In the genomic region with DNA sequence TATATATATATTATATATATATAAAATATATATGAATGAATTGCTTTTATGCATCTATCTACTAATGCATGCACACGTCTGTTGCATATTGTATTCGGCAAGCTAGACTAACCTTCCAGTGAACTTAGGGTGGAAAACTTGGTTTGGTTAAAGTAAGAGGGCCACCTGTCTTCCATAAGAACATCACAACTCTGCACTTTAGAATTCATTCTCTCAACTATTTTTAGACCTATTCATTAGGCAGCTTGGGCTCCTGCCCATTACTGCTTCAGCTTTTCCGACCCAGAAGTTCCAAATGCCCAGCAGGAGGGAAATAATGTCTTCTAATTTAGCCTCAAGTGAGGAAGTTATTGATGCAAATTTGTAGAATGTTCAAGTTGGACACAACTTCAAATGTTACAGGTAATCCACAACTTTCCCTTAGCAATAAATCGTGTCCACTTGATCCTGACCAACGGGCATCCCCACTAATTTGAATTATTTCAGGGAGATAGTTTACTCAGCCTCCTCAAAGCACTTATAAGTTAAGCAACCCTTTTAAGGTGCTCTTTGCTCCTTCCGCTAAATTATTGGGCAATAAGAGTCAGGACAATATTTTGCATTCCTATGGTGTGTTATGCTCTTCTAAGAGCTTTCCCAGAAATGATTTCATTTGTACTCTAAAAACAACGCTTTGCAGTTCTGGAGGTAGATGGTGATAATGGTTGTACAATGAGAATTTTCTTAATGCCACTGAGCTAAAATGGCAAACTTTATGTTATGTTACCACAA, we compare ENCODE assay signal across 23 cellular contexts.
"Had no signal": no experiment of that assay in that cellular context is flagged by ENCODE, and none has a peak within 500 bp of the region (broad histone marks: within the 10 kb centered on the region; RNA-seq: fewer than 3 reads in every experiment).

No MANE protein-coding gene starts in this region.

- H3K36me3 ChIP-seq: MG63, Peyer's patch, SJSA1 had no signal

- DNase-seq: activated CD4-positive, alpha-beta T cell treated with anti-CD3 and anti-CD28 coated beads for 4 hours; activated CD8-positive, alpha-beta memory T cell treated with anti-CD3 and anti-CD28 coated beads, Interleukin-2, amount 50 U/mL, for 4 hours; activated CD8-positive, alpha-beta T cell treated with anti-CD3 and anti-CD28 coated beads for 36 hours; activated gamma-delta T cell treated with Interleukin-2 at 50 U/mL for 16 hours; activated naive CD4-positive, alpha-beta T cell treated with anti-CD3 and anti-CD28 coated beads, Interleukin-2, amount 10 ng/mL, durations not matched to agents 7 days and 5 days; activated naive CD8-positive, alpha-beta T cell treated with anti-CD3 and anti-CD28 coated beads for 36 hours; activated T-cell treated with anti-CD3 and anti-CD28 coated beads, Interleukin-2, amount 50 U/mL, for 72 hours; MG63; NCI-H1105; NCI-H1436; NCI-H1694 treated with DMSO at 0.1 percent for 48 hours; NCI-H2029 treated with DMSO at 0.1 percent for 48 hours; NCI-H345; NCI-H510A; NCI-H69; NK-92 treated with Interleukin-12 subunit alpha and Interleukin-12 subunit beta, amount 100 ng/mL, for 24 hours; Peyer's patch; SHP77; SW 1271 had no signal

- H3K27ac ChIP-seq: Peyer's patch, RWPE1, SJSA1 had no signal

- H3K27me3 ChIP-seq: MG63, Peyer's patch, SJSA1 had no signal

- H3K9me3 ChIP-seq: MG63, Peyer's patch, SJSA1 had no signal

- H3K4me1 ChIP-seq: Peyer's patch, SJSA1 had no signal

- ATAC-seq: activated CD4-positive, CD25-positive, alpha-beta regulatory T cell treated with anti-CD3 and anti-CD28 coated beads, Interleukin-2, amount 50 U/mL, for 24 hours; activated CD8-positive, alpha-beta T cell treated with anti-CD3 and anti-CD28 coated beads for 36 hours; activated T-cell treated with anti-CD3 and anti-CD28 coated beads, Interleukin-2, amount 50 U/mL, for 72 hours; SK-N-SH treated with all-trans-retinoic acid at 6 μM for 48 hours had no signal

- H3K4me3 ChIP-seq: MG63, Peyer's patch, SJSA1 had no signal
